Comparison of ENCODE assay signal across 26 cellular contexts in genomic region chr16:80938928-80939260, GRCh38.
"Had no signal": no experiment of that assay in that cellular context is flagged by ENCODE, and none has a peak within 500 bp of the region (broad histone marks: within the 10 kb centered on the region; RNA-seq: fewer than 3 reads in every experiment).

No MANE protein-coding gene starts in this region.

- H3K27ac Mint-ChIP-seq: activated B cell treated with CpG ODN at 0.5 μM for 24 hours; activated CD8-positive, alpha-beta T cell treated with anti-CD3 and anti-CD28 coated beads for 36 hours; activated naive CD8-positive, alpha-beta T cell treated with anti-CD3 and anti-CD28 coated beads, Interleukin-2, amount 10 ng/mL, durations not matched to agents 7 days and 5 days; activated T-helper 17 cell treated with anti-CD3 and anti-CD28 coated beads, Interleukin-2, amount 50 U/mL, for 72 hours had no signal

- H3K4me1 Mint-ChIP-seq: activated B cell treated with CpG ODN at 0.5 μM for 24 hours; activated naive CD8-positive, alpha-beta T cell treated with anti-CD3 and anti-CD28 coated beads, Interleukin-2, amount 10 ng/mL, durations not matched to agents 7 days and 5 days; activated T-helper 17 cell treated with anti-CD3 and anti-CD28 coated beads, Interleukin-2, amount 50 U/mL, for 72 hours; central memory CD8-positive, alpha-beta T cell had no signal

- H3K27ac ChIP-seq: coronary artery, pancreas, vagina had no signal

- DNase-seq: activated B cell treated with CpG ODN at 0.5 μM for 24 hours; activated CD4-positive, alpha-beta T cell treated with anti-CD3 and anti-CD28 coated beads for 48 hours; activated CD8-positive, alpha-beta T cell treated with anti-CD3 and anti-CD28 coated beads for 36 hours; activated naive CD4-positive, alpha-beta T cell; activated naive CD8-positive, alpha-beta T cell treated with anti-CD3 and anti-CD28 coated beads, Interleukin-2, amount 10 ng/mL, durations not matched to agents 7 days and 5 days; activated T-cell treated with anti-CD3 and anti-CD28 coated beads, Interleukin-2, amount 50 U/mL, for 1 hour; effector CD8-positive, alpha-beta T cell; foreskin melanocyte; glutamatergic neuron; hippocampal formation; islet precursor cell; midbrain; pancreas; stimulated activated CD4-positive, alpha-beta T cell treated with anti-CD3 and anti-CD28 coated beads, Interleukin-12 subunit alpha, Interleukin-12 subunit beta, amount 100 ng/mL, for 4 hours; stimulated activated CD4-positive, alpha-beta T cell treated with anti-CD3 and anti-CD28 coated beads, Interleukin-1b, Interleukin-23, amount 100 ng/mL, for 48 hours; stimulated activated CD8-positive, alpha-beta memory T cell treated with anti-CD3 and anti-CD28 coated beads, Interleukin-4, amount 100 ng/mL, for 48 hours; stimulated activated naive CD4-positive, alpha-beta T cell treated with Interleukin-2 at 50 U/mL for 16 hours; T-helper 1 cell; T-helper 9 cell had no signal

- H3K4me1 ChIP-seq: pancreas had no signal

- H3K9me3 Mint-ChIP-seq: activated CD8-positive, alpha-beta T cell treated with anti-CD3 and anti-CD28 coated beads for 36 hours; activated naive CD8-positive, alpha-beta T cell treated with anti-CD3 and anti-CD28 coated beads, Interleukin-2, amount 10 ng/mL, durations not matched to agents 7 days and 5 days; central memory CD8-positive, alpha-beta T cell; neural crest cell had no signal

- FAIRE-seq: pancreas had no signal

- H3K27me3 ChIP-seq: pancreas, vagina had no signal

- ATAC-seq: activated CD8-positive, alpha-beta T cell treated with anti-CD3 and anti-CD28 coated beads for 36 hours; activated T-helper 17 cell treated with anti-CD3 and anti-CD28 coated beads, Interleukin-2, amount 50 U/mL, for 72 hours; left lobe of liver had no signal

- H3K36me3 ChIP-seq: pancreas, tibial nerve, vagina had no signal

- H3K36me3 Mint-ChIP-seq: activated naive CD8-positive, alpha-beta T cell treated with anti-CD3 and anti-CD28 coated beads, Interleukin-2, amount 10 ng/mL, durations not matched to agents 7 days and 5 days had no signal

- H3K4me3 ChIP-seq: coronary artery, pancreas, tibial nerve, vagina had no signal

- H3K4me3 Mint-ChIP-seq: activated B cell treated with CpG ODN at 0.5 μM for 24 hours; activated CD8-positive, alpha-beta T cell treated with anti-CD3 and anti-CD28 coated beads for 36 hours; activated naive CD8-positive, alpha-beta T cell treated with anti-CD3 and anti-CD28 coated beads, Interleukin-2, amount 10 ng/mL, durations not matched to agents 7 days and 5 days; activated T-helper 17 cell treated with anti-CD3 and anti-CD28 coated beads, Interleukin-2, amount 50 U/mL, for 72 hours; central memory CD8-positive, alpha-beta T cell; neural crest cell had no signal

- H3K9me3 ChIP-seq: pancreas, tibial nerve, vagina had no signal
